In the genomic region with DNA sequence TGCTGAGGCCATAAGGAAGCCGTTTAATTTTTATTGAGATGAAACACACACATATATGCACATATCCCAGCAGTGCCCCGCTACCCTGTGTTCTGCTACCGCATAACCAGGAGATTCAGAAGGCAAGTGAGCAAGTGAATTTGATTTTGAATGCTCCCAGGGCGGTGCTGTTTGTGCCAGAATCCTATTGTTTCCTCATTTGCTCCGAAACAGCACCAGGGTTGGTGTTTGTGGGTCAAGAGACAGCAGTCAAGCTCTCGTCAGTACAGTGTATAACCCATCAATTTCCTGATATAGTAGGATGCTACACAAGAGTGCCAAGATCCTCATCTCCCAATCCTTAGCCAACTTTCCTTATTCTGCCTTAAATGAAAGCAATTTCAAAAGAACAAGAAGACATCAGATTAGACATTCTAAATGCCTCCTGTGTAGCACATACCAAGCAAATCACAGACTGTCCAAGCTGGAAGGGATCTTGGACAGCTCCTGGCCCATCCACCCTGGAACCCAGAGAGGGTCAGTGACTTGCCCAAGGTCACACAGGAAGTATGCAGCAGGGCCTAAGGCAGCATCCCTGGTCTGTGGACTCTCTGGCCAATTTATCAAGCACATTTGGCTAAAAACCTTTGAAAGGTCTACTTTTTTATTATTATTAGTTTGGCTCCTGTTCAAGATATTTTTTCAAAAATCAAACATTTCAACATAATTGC, we compare ENCODE assay signal across 19 cellular contexts. TPM values are rescaled to one million over a fixed set of nuclear protein-coding genes. Genes with fewer than 3 reads are reported as not detected.
A peak's percentile ranks its signal among the peaks of the same experiment; 100 is the strongest.
DNase-seq lines count a peak whose midpoint lies in the region; FAIRE-seq and TF ChIP-seq lines count a peak whose summit lies in the region.
"Had no signal": no experiment of that assay in that cellular context is flagged by ENCODE, and none has a peak within 500 bp of the region (broad histone marks: within the 10 kb centered on the region; RNA-seq: fewer than 3 reads in every experiment).

No MANE protein-coding gene starts in this region.

- in situ Hi-C loops in GM23248 (cut with MboI) = no loop called here

- DNase-seq in D721Med (ENCODE audit: insufficient read length, low spot score) = no peak
- DNase-seq in SJCRH30 = no peak
- DNase-seq in esophagus muscularis mucosa (ENCODE audit: extremely low spot score) = no peak
- DNase-seq in GM23248 = no peak
- no peak for DNase-seq in GF-D8 (lab: John Stamatoyannopoulos, UW)
- no peak for DNase-seq in NCI-H146 (lab: John Stamatoyannopoulos, UW)
- no peak for DNase-seq in NCI-H1694 (lab: John Stamatoyannopoulos, UW)
- DNase-seq: activated CD4-positive, alpha-beta T cell treated with anti-CD3 and anti-CD28 coated beads, Interleukin-2, amount 50 U/mL, for 48 hours; activated T-cell treated with anti-CD3 and anti-CD28 coated beads for 4 hours; amniotic stem cell; Calu3; effector memory CD4-positive, alpha-beta T cell; esophagus squamous epithelium; mucosa of descending colon; NCI-H1048; Right ventricle myocardium superior had no signal

- H3K9ac ChIP-seq in GM23248 = no peak overlapping the region
- H3K9ac ChIP-seq: BLaER1 treated with 17β-estradiol and CSF1 and Interleukin-3, amounts not matched to agents 10 nM and 100 nM had no signal

- no peaks in the 10 kb centered on the region for H3K27me3 ChIP-seq in SJCRH30
- no peaks in the 10 kb centered on the region for H3K27me3 ChIP-seq in esophagus muscularis mucosa
- H3K27me3 ChIP-seq in neuron (ENCODE audit: insufficient read depth, low read length) = no peaks in the 10 kb centered on the region
- H3K27me3 ChIP-seq in GM23248 (replicated peaks; ENCODE audit: insufficient read depth) = no peaks in the 10 kb centered on the region

- H3K27ac ChIP-seq in SJCRH30 = no peak overlapping the region
- H3K27ac ChIP-seq in esophagus muscularis mucosa (replicated peaks in 1 of 4) = peak overlapping the region; percentile 87 to 90 (median 88)
- no peak overlapping the region for H3K27ac ChIP-seq in GM23248
- H3K27ac ChIP-seq: BLaER1 treated with 17β-estradiol and CSF1 and Interleukin-3, amounts not matched to agents 10 nM and 100 nM had no signal

- peaks cover 8% of the 10 kb centered on the region; the same call in 1 of the 2 replicates for H3K4me1 ChIP-seq in SJCRH30
- H3K4me1 ChIP-seq in esophagus muscularis mucosa = peaks cover 11 to 61% (median 53%) of the 10 kb centered on the region in 4 donors
- peaks cover 68% of the 10 kb centered on the region for H3K4me1 ChIP-seq in neuron (ENCODE audit: insufficient read depth, low read length)
- no peaks in the 10 kb centered on the region for H3K4me1 ChIP-seq in GM23248 (ENCODE audit: insufficient read depth)

- no peak for TF ChIP-seq CTCF in D721Med (IDR thresholded peaks at IDR 0.05; ENCODE audit: insufficient read depth, missing control alignments)
- TF ChIP-seq CTCF in esophagus muscularis mucosa (IDR thresholded peaks at IDR 0.05) = no peak

- H3K9me3 ChIP-seq in SJCRH30 (replicated peaks) (no peaks in the 10 kb centered on the region), esophagus muscularis mucosa (no peaks in the 10 kb centered on the region), neuron (ENCODE audit: low read length) (no peaks in the 10 kb centered on the region), GM23248 (ENCODE audit: low read depth) (no peaks in the 10 kb centered on the region)
- H3K9me3 ChIP-seq: BLaER1 treated with 17β-estradiol and CSF1 and Interleukin-3, amounts not matched to agents 10 nM and 100 nM; esophagus squamous epithelium; mucosa of descending colon had no signal

- WGBS in esophagus muscularis mucosa = 81% methylated on average over 5 of the region's 6 CpGs
- WGBS in GM23248 (ENCODE audit: low coverage in 1 of 2, low lambda C conversion rate in 2 of 2, missing lambda C conversion rate in 2 of 2), 2 experiments = 88 to 89% methylated on average over 6 of the region's 6 CpGs

- H2AFZ ChIP-seq in neuron (ENCODE audit: low read depth, low read length) = no peak overlapping the region
- no peak overlapping the region for H2AFZ ChIP-seq in GM23248

- TF ChIP-seq POLR2A in esophagus muscularis mucosa (IDR thresholded peaks at IDR 0.05; ENCODE audit: low read depth) = no peak

- H3K9me2 ChIP-seq in GM23248 (ENCODE audit: insufficient read depth) = no peaks in the 10 kb centered on the region

- TF ChIP-seq EP300 in esophagus muscularis mucosa (IDR thresholded peaks at IDR 0.05) = no peak

- no peaks in the 10 kb centered on the region for H3K79me2 ChIP-seq in GM23248 (ENCODE audit: insufficient read depth)

- H3K4me3 ChIP-seq in SJCRH30 (peak overlapping the region; percentile 65; the same call in 1 of the 2 replicates), esophagus muscularis mucosa (no peak overlapping the region), neuron (ENCODE audit: low read length) (peak overlapping the region; percentile 52), GM23248 (no peak overlapping the region)
- H3K4me3 ChIP-seq: BLaER1 treated with 17β-estradiol and CSF1 and Interleukin-3, amounts not matched to agents 10 nM and 100 nM; mucosa of descending colon had no signal

- intact Hi-C loops in esophagus muscularis mucosa (cut with DNase I) = loop anchor here (5.0 to 10.0 kb wide), 2 partner anchors 87 to 114 kb away; a partner anchor contains a TSS

- no peak overlapping the region for H3K4me2 ChIP-seq in GM23248 (ENCODE audit: unreplicated experiment)
- H3K4me2 ChIP-seq: BLaER1 treated with 17β-estradiol and CSF1 and Interleukin-3, amounts not matched to agents 10 nM and 100 nM had no signal

- H3K36me3 ChIP-seq in SJCRH30 (no peaks in the 10 kb centered on the region), esophagus muscularis mucosa (no peaks in the 10 kb centered on the region), neuron (ENCODE audit: insufficient read depth, low read length) (no peaks in the 10 kb centered on the region), GM23248 (ENCODE audit: low read depth) (no peaks in the 10 kb centered on the region)
- H3K36me3 ChIP-seq: BLaER1 treated with 17β-estradiol and CSF1 and Interleukin-3, amounts not matched to agents 10 nM and 100 nM; esophagus squamous epithelium had no signal

- H4K20me1 ChIP-seq in GM23248 (ENCODE audit: insufficient read depth) = no peaks in the 10 kb centered on the region

- peak; percentile 41 for FAIRE-seq in D721Med (lab: Jason Lieb, UNC)
- FAIRE-seq: GM19239 had no signal

- peaks cover 11% of the 10 kb centered on the region; the same call in 1 of the 2 replicates for H3F3A ChIP-seq in GM23248 (ENCODE audit: insufficient read depth)

RNA-seq across cellular contexts. Expression of a gene that starts 4.5 kb away (rescaled TPM):
- 2.5 and 3.1 TPM in 2 replicates for total RNA-seq in SJCRH30 (2014; rRNA removed; shearing (Covaris generic))
- total RNA-seq in esophagus muscularis mucosa = 10 to 100 TPM in 2 of 4 donors, 1 to 10 TPM in 2; 8.1 to 12.6 (median 10.7) TPM
- total RNA-seq in GM23248 (2014; rRNA removed; shearing (Covaris generic)) = 0.76 and 1.1 TPM in 2 replicates
- 1.5 and 1.8 TPM in 2 replicates for polyA plus RNA-seq in GM23248 (2016; fragmentation: Nextera tagmentation; extraction: Ambion mirVana)

Comparison
In these comparisons a context has a peak if more than half of its experiments do, and no peak if none do; other contexts are left out.
1. H3K27ac ChIP-seq: peak in esophagus muscularis mucosa (4 of 4); none in SJCRH30 (single experiment) and GM23248 (single experiment).
2. H3K4me3 ChIP-seq: peak in SJCRH30 (single experiment) and neuron (single experiment); none in esophagus muscularis mucosa (0 of 4) and GM23248 (single experiment).